Comparison of ENCODE assay signal across 7 cellular contexts in the genomic region with DNA sequence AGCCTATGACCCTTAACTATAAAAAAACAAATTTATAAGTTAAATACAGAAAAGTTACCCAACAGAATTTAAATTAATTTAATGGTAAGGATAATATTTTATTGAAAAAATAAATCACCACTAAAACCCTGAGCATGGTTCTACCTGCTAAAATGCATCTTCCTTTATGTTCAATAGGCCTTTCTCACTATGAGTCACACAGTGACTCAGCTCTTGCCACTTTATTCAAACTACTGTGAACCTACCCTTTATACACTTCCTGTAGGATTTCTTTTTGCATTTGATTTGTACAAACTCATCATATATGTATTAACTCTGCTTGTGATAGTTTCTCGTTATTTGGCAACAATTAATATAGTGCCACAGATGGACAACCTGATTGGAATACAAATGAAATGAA. TPM values are rescaled to one million over a fixed set of nuclear protein-coding genes. Genes with fewer than 3 reads are reported as not detected.
A peak's percentile ranks its signal among the peaks of the same experiment; 100 is the strongest.
DNase-seq lines count a peak whose midpoint lies in the region; ATAC-seq and TF ChIP-seq lines count a peak whose summit lies in the region.

No MANE protein-coding gene starts in this region.

- H3K36me3 Mint-ChIP-seq in CD8-positive, alpha-beta memory T cell = no peaks in the 10 kb centered on the region

- H3K4me3 ChIP-seq in coronary artery = no peak overlapping the region
- H3K4me3 ChIP-seq in CD8-positive, alpha-beta memory T cell (ENCODE audit: low read length) = no peak overlapping the region

- peak; percentile 100 for ATAC-seq in GM18907 (IDR thresholded peaks at IDR 0.05; ENCODE audit: unreplicated experiment)
- ATAC-seq in HG02642 (IDR thresholded peaks at IDR 0.05; ENCODE audit: poor library complexity, unreplicated experiment) = peak; percentile 97

- CTCF ChIA-PET in CD8-positive, alpha-beta memory T cell (lab: Charles Lee) = no interaction called here

- H3K4me3 Mint-ChIP-seq in CD8-positive, alpha-beta memory T cell = no peak overlapping the region

- H3K4me1 ChIP-seq in CD8-positive, alpha-beta memory T cell (ENCODE audit: insufficient read depth, low read length) = no peaks in the 10 kb centered on the region

- H3K4me1 Mint-ChIP-seq in CD8-positive, alpha-beta memory T cell = no peaks in the 10 kb centered on the region

- no peaks in the 10 kb centered on the region for H3K36me3 ChIP-seq in CD8-positive, alpha-beta memory T cell (ENCODE audit: insufficient read depth, low read length)

- no peak overlapping the region for H3K27ac ChIP-seq in coronary artery
- no peak overlapping the region for H3K27ac ChIP-seq in CD8-positive, alpha-beta memory T cell (ENCODE audit: low read depth, low read length)

- peaks cover 0 to 1% of the 10 kb centered on the region in 2 donors for H3K27me3 Mint-ChIP-seq in CD8-positive, alpha-beta memory T cell

- no peaks in the 10 kb centered on the region for H3K27me3 ChIP-seq in CD8-positive, alpha-beta memory T cell (ENCODE audit: insufficient read depth, low read length, poor library complexity, severe bottlenecking)

- no peaks in the 10 kb centered on the region for H3K9me3 ChIP-seq in CD8-positive, alpha-beta memory T cell (ENCODE audit: low read length)

- POLR2A ChIA-PET in CD8-positive, alpha-beta memory T cell (lab: Charles Lee) = no interaction called here

- peaks cover 0 to 4% (median 2%) of the 10 kb centered on the region in 5 donors for H3K9me3 Mint-ChIP-seq in CD8-positive, alpha-beta memory T cell

- DNase-seq in NCI-H2171 (lab: John Stamatoyannopoulos, UW) = peak; percentile 38
- peak; percentile 85 for DNase-seq in iris pigment epithelial cell (ENCODE audit: low read depth)
- no peak for DNase-seq in coronary artery (ENCODE audit: low spot score)
- DNase-seq in medulla oblongata (ENCODE audit: extremely low spot score) = no peak
- no peak for DNase-seq in CD8-positive, alpha-beta memory T cell

- no peak overlapping the region for H3K27ac Mint-ChIP-seq in CD8-positive, alpha-beta memory T cell

- no peak for TF ChIP-seq CTCF in coronary artery (IDR thresholded peaks at IDR 0.05)

RNA-seq across cellular contexts. Expression of a gene that starts 55.0 kb away (rescaled TPM):
- not detected for total RNA-seq in CD8-positive, alpha-beta memory T cell
- polyA plus RNA-seq in CD8-positive, alpha-beta memory T cell = not detected

RNA-seq across cellular contexts. Expression of a gene that starts 58.7 kb away (rescaled TPM):
- total RNA-seq in CD8-positive, alpha-beta memory T cell = not detected
- polyA plus RNA-seq in CD8-positive, alpha-beta memory T cell = not detected

Comparison
In these comparisons a context has a peak if more than half of its experiments do, and no peak if none do; other contexts are left out.
1. DNase-seq: peak in NCI-H2171 (single experiment) and iris pigment epithelial cell (single experiment); none in coronary artery (single experiment), medulla oblongata (single experiment) and CD8-positive, alpha-beta memory T cell (0 of 5).